11 cellular contexts compared by ENCODE assay signal in genomic region chr6:100281471-100281878, GRCh38.
DNase-seq lines count a peak whose midpoint lies in the region; ATAC-seq, FAIRE-seq and TF ChIP-seq lines count a peak whose summit lies in the region.
"Had no signal": no experiment of that assay in that cellular context is flagged by ENCODE, and none has a peak within 500 bp of the region (broad histone marks: within the 10 kb centered on the region; RNA-seq: fewer than 3 reads in every experiment).

No MANE protein-coding gene starts in this region.

- no peak for FAIRE-seq in RCC 7860 (lab: Jason Lieb, UNC)

- peaks cover 0 to 6% of the 10 kb centered on the region in 2 donors for H3K27me3 ChIP-seq in stomach smooth muscle (ENCODE audit: control insufficient read depth in 1 of 2, insufficient read depth in 2 of 2, low read length in 2 of 2)

- no peaks in the 10 kb centered on the region for H3K4me1 ChIP-seq in stomach smooth muscle (ENCODE audit: control insufficient read depth, insufficient read depth, low read length)

- no peak overlapping the region for H3K9ac ChIP-seq in stomach smooth muscle (ENCODE audit: low read length in 2 of 2)

- no peak for TF ChIP-seq CTCF in astrocyte of the cerebellum (IDR thresholded peaks at IDR 0.05; ENCODE audit: low read depth, low read length, missing control alignments)

- in situ Hi-C loops in astrocyte of the cerebellum (cut with HindIII; ENCODE audit: low sequenced_read_pairs): no loop called here

- no peaks in the 10 kb centered on the region for H3K36me3 ChIP-seq in stomach smooth muscle (ENCODE audit: control insufficient read depth in 2 of 2, insufficient read depth in 2 of 2, low read length in 2 of 2)

- DNase-seq in NCI-H1092 treated with DMSO at 0.1 percent for 48 hours (lab: John Stamatoyannopoulos, UW) (peak; percentile 12), NCI-H1092 (lab: John Stamatoyannopoulos, UW) (no peak), astrocyte of the cerebellum (ENCODE audit: low read depth) (no peak), iPS-NIHi11 (ENCODE audit: low spot score) (peak; percentile 63), RCC 7860 (ENCODE audit: low spot score) (no peak)
- DNase-seq: activated T-cell treated with anti-CD3 and anti-CD28 coated beads for 4 hours; effector CD8-positive, alpha-beta T cell had no signal

- no peaks in the 10 kb centered on the region for H3K9me3 ChIP-seq in stomach smooth muscle (ENCODE audit: control insufficient read depth in 2 of 2, low read length in 2 of 2)

- ATAC-seq in HG02759 (IDR thresholded peaks at IDR 0.05; ENCODE audit: unreplicated experiment): no peak
- no peak for ATAC-seq in HG02970 (IDR thresholded peaks at IDR 0.05; ENCODE audit: low FRiP score, unreplicated experiment)

- H3K27ac ChIP-seq in stomach smooth muscle (ENCODE audit: low read length): no peak overlapping the region
- H3K27ac ChIP-seq: 22Rv1 had no signal

- H3K4me3 ChIP-seq in astrocyte of the cerebellum (ENCODE audit: low read depth, low read length) (peak overlapping the region; percentile 17), stomach smooth muscle (ENCODE audit: low read length in 2 of 2) (peak overlapping the region; percentile 1 to 44)

Comparison
In these comparisons a context has a peak if more than half of its experiments do, and no peak if none do; other contexts are left out.
1. DNase-seq: peak in NCI-H1092 treated with DMSO at 0.1 percent for 48 hours (single experiment) and iPS-NIHi11 (single experiment); none in NCI-H1092 (single experiment), astrocyte of the cerebellum (single experiment) and RCC 7860 (single experiment).